In the genomic region with DNA sequence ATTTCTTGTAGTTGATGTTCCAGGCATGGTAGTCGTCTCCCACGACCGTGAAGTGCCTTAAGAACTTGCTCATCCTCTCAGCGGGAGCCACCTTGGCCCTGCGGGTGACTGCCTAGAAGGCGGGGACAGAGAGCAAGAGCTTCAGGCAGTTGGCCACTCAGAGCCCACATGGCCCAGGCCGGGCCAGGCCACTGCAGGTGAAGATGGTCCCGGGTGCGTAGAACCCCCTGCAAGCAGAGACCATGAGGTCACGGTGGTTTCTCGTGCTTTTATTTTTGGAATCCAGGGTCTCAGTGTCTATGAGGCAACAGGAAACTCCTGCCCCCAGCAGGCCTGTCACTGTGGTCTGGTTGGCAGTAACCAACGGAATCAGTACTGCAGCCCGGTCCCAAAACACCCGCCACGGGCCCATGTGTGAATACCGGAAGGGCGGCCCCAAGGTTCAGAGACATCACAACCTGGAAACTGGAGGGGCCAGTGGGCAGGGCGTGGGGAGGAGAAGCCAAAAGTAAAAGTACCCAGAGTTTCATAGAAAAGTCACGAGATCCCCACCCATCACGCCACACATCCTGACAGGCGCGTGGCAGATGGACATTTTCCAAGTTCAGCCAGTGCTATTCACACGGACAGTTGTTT, we compare ENCODE assay signal across 8 cellular contexts. TPM values are rescaled to one million over a fixed set of nuclear protein-coding genes. Genes with fewer than 3 reads are reported as not detected.
A peak's percentile ranks its signal among the peaks of the same experiment; 100 is the strongest.
DNase-seq lines count a peak whose midpoint lies in the region; ATAC-seq and TF ChIP-seq lines count a peak whose summit lies in the region.

No MANE protein-coding gene starts in this region.

- intact Hi-C loops in right cardiac atrium (cut with DNase I): no loop called here
- intact Hi-C loops in testis (cut with DNase I; ENCODE audit: low total_unique reads): no loop called here

- H3K4me1 ChIP-seq in right cardiac atrium (ENCODE audit: control insufficient read depth, insufficient read depth, low read length) (peaks cover 5% of the 10 kb centered on the region), testis (peaks cover 11% of the 10 kb centered on the region), suprapubic skin (no peaks in the 10 kb centered on the region)

- no peak for TF ChIP-seq CTCF in testis (IDR thresholded peaks at IDR 0.05)
- TF ChIP-seq CTCF in suprapubic skin (IDR thresholded peaks at IDR 0.05): no peak

- ATAC-seq in GM19023 (IDR thresholded peaks at IDR 0.05; ENCODE audit: unreplicated experiment) (peak; percentile 87), HG02938 (IDR thresholded peaks at IDR 0.05; ENCODE audit: unreplicated experiment) (peak; percentile 86), right cardiac atrium (peak; percentile 30 to 38)

- TF ChIP-seq EP300 in suprapubic skin (IDR thresholded peaks at IDR 0.05): no peak

- H3K27ac ChIP-seq in right cardiac atrium (ENCODE audit: low read length): no peak overlapping the region
- no peak overlapping the region for H3K27ac ChIP-seq in testis
- H3K27ac ChIP-seq in suprapubic skin: no peak overlapping the region

- H3K9me3 ChIP-seq in right cardiac atrium (ENCODE audit: control insufficient read depth, low read length) (no peaks in the 10 kb centered on the region), testis (no peaks in the 10 kb centered on the region), suprapubic skin (peaks cover 16% of the 10 kb centered on the region)

- WGBS in right cardiac atrium: 75% methylated on average over 23 of the region's 23 CpGs
- WGBS in testis, 2 donors: 71 to 88% methylated on average over 10 to 22 of the region's 23 CpGs
- 76% methylated on average over 23 of the region's 23 CpGs for WGBS in suprapubic skin

- TF ChIP-seq POLR2A in testis (IDR thresholded peaks at IDR 0.05): no peak
- TF ChIP-seq POLR2A in suprapubic skin (IDR thresholded peaks at IDR 0.05): no peak

- peak; percentile 77 for DNase-seq in UCSD-AML1 (lab: John Stamatoyannopoulos, UW; ENCODE audit: unreplicated experiment)
- DNase-seq in right cardiac atrium: peak in 1 of 3 donors; percentile 57
- DNase-seq in testis: peak; percentile 16
- no peak for DNase-seq in NCI-H82 (lab: John Stamatoyannopoulos, UW)
- DNase-seq in DMS 273 (lab: John Stamatoyannopoulos, UW; ENCODE audit: unreplicated experiment): no peak
- no peak for DNase-seq in suprapubic skin (ENCODE audit: low spot score in 2 of 2)

- H3K27me3 ChIP-seq in right cardiac atrium (ENCODE audit: control insufficient read depth, insufficient read depth) (no peaks in the 10 kb centered on the region), testis (no peaks in the 10 kb centered on the region), suprapubic skin (no peaks in the 10 kb centered on the region)

- no peak overlapping the region for H3K4me3 ChIP-seq in right cardiac atrium (ENCODE audit: low read length)
- H3K4me3 ChIP-seq in testis: no peak overlapping the region
- H3K4me3 ChIP-seq in suprapubic skin: no peak overlapping the region

- H3K36me3 ChIP-seq in testis (ENCODE audit: low read depth, missing control alignments): no peaks in the 10 kb centered on the region
- H3K36me3 ChIP-seq in suprapubic skin: no peaks in the 10 kb centered on the region

RNA-seq across cellular contexts. Expression of a gene that starts 27.5 kb away (rescaled TPM):
- total RNA-seq in right cardiac atrium: 10 to 100 TPM; 11.3 to 33.4 (median 13.3) TPM
- polyA plus RNA-seq in right cardiac atrium: 18.2 TPM
- total RNA-seq in testis: 10 to 100 TPM; 39.7 to 52.0 TPM
- polyA plus RNA-seq in testis (ENCODE audit: insufficient read depth, low read depth, low replicate concordance): 139 TPM
- total RNA-seq in suprapubic skin: 1 to 10 TPM; 1.3 to 6.0 (median 1.9) TPM

RNA-seq across cellular contexts. Expression of a gene that starts 47.5 kb away (rescaled TPM):
- 10 to 100 TPM; 37.0 to 47.0 (median 42.4) TPM for total RNA-seq in right cardiac atrium
- 33.7 TPM for polyA plus RNA-seq in right cardiac atrium
- total RNA-seq in testis: 100 to 1,000 TPM in 1 of 2 donors, 10 to 100 TPM in 1; 75.3 to 109 TPM
- 106 TPM for polyA plus RNA-seq in testis (ENCODE audit: insufficient read depth, low read depth, low replicate concordance)
- 10 to 100 TPM; 18.9 to 46.4 (median 28.4) TPM for total RNA-seq in suprapubic skin

Comparison
In these comparisons a context has a peak if more than half of its experiments do, and no peak if none do; other contexts are left out.
1. ATAC-seq: peak in every context shown above with its lines; median percentile 87 in GM19023; 86 in HG02938; 34 in right cardiac atrium.
2. DNase-seq: peak in UCSD-AML1 (single experiment) and testis (single experiment); none in NCI-H82 (single experiment), DMS 273 (single experiment) and suprapubic skin (0 of 2).